ENCODE assay signal across 9 cellular contexts in the genomic region with DNA sequence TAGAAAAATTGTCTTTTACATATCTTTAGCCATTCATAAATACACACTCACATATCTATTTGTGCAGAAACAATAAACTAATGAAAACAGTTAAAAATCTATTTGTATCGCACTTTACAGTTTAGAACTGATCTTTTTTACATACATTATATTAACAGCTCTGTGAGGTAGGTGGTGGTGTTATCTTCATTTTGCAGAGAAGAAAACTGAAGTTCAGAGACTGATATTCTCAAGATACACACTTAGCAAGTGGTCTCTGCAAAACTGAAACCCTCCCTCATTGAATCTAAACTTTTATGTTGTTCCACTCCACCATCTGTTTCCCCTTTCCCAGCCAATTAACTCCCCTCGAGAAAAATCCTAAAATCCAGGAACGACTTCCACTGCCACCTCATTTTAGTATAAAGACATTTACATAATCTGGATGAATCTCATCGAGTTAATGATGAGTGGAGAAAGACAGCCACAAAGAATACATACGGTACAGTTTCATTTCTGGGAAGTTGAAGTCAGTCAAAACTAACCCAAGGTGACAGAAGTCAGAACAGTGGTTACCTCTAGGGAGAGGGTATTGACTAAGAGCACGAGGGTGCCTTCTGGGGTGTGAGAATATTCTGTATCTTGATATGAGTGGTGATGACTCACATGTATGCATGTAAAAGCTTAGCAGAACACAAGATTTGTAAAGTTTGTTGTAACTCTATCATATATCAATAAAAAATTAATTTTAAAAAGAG.
DNase-seq lines count a peak whose midpoint lies in the region; ATAC-seq and TF ChIP-seq lines count a peak whose summit lies in the region.
"Had no signal": no experiment of that assay in that cellular context is flagged by ENCODE, and none has a peak within 500 bp of the region (broad histone marks: within the 10 kb centered on the region; RNA-seq: fewer than 3 reads in every experiment).

No MANE protein-coding gene starts in this region.

- ATAC-seq in GM18873 (IDR thresholded peaks at IDR 0.05; ENCODE audit: low FRiP score, unreplicated experiment) (peak; percentile 98), HG02884 (IDR thresholded peaks at IDR 0.05; ENCODE audit: unreplicated experiment) (peak; percentile 96)

- H3K4me3 ChIP-seq in AG09309 (ENCODE audit: control insufficient read depth, low read depth, low read length) (no peak overlapping the region), BE2C (ENCODE audit: low read depth, low read length) (no peak overlapping the region), vagina (no peak overlapping the region)

- TF ChIP-seq CTCF in AG09309 (IDR thresholded peaks at IDR 0.05; ENCODE audit: control insufficient read depth, insufficient read depth, low read depth, low read length, missing control alignments) (no peak), BE2C (IDR thresholded peaks at IDR 0.05; ENCODE audit: low read depth, low read length) (no peak), vagina (IDR thresholded peaks at IDR 0.05) (no peak)

- TF ChIP-seq POLR2A in vagina (IDR thresholded peaks at IDR 0.05) = no peak

- H3K36me3 Mint-ChIP-seq in T-helper 1 cell treated with Interleukin-12 subunit alpha and Interleukin-12 subunit beta and Interleukin-4 antibody, amounts not matched to agents 30 μg/mL and 1 μg/mL, for 36 hours (ENCODE audit: low read depth) = peaks cover 2% of the 10 kb centered on the region

- H3K4me1 ChIP-seq in BE2C = peaks cover 2% of the 10 kb centered on the region; the same call in 1 of the 2 replicates
- H3K4me1 ChIP-seq in vagina = peaks cover 11% of the 10 kb centered on the region

- H3K9me3 ChIP-seq in BE2C (no peaks in the 10 kb centered on the region), vagina (no peaks in the 10 kb centered on the region)

- no peak overlapping the region for H3K27ac Mint-ChIP-seq in T-helper 1 cell treated with Interleukin-12 subunit alpha and Interleukin-12 subunit beta and Interleukin-4 antibody, amounts not matched to agents 30 μg/mL and 1 μg/mL, for 36 hours

- H3K36me3 ChIP-seq in BE2C = no peaks in the 10 kb centered on the region
- no peaks in the 10 kb centered on the region for H3K36me3 ChIP-seq in vagina

- H3K4me3 Mint-ChIP-seq in T-helper 1 cell treated with Interleukin-12 subunit alpha and Interleukin-12 subunit beta and Interleukin-4 antibody, amounts not matched to agents 30 μg/mL and 1 μg/mL, for 36 hours = peak overlapping the region; percentile 38

- H3K27me3 ChIP-seq in BE2C = no peaks in the 10 kb centered on the region
- no peaks in the 10 kb centered on the region for H3K27me3 ChIP-seq in vagina

- peaks cover 9% of the 10 kb centered on the region for H3K4me1 Mint-ChIP-seq in T-helper 1 cell treated with Interleukin-12 subunit alpha and Interleukin-12 subunit beta and Interleukin-4 antibody, amounts not matched to agents 30 μg/mL and 1 μg/mL, for 36 hours (ENCODE audit: low read depth)

- DNase-seq in AG09309 (ENCODE audit: low read depth) (peak; percentile 21), BE2C (no peak), vagina (ENCODE audit: extremely low spot score in 2 of 2) (no peak), C1 segment of cervical spinal cord (lab: John Stamatoyannopoulos, UW) (no peak)
- DNase-seq in activated effector memory CD4-positive, alpha-beta T cell treated with Interleukin-2 at 50 U/mL for 16 hours = no peak
- DNase-seq: NCI-H187 had no signal

- no peaks in the 10 kb centered on the region for H3K9me3 Mint-ChIP-seq in T-helper 1 cell treated with Interleukin-12 subunit alpha and Interleukin-12 subunit beta and Interleukin-4 antibody, amounts not matched to agents 30 μg/mL and 1 μg/mL, for 36 hours

- intact Hi-C loops in vagina (cut with DNase I) = no loop called here

- no peaks in the 10 kb centered on the region for H3K27me3 Mint-ChIP-seq in T-helper 1 cell treated with Interleukin-12 subunit alpha and Interleukin-12 subunit beta and Interleukin-4 antibody, amounts not matched to agents 30 μg/mL and 1 μg/mL, for 36 hours (ENCODE audit: low read depth)

- no peak overlapping the region for H3K27ac ChIP-seq in vagina
